21 cellular contexts compared by ENCODE assay signal in genomic region chr9:114521846-114522245, GRCh38. TPM values are rescaled to one million over a fixed set of nuclear protein-coding genes. Genes with fewer than 3 reads are reported as not detected.
A peak's percentile ranks its signal among the peaks of the same experiment; 100 is the strongest.
DNase-seq lines count a peak whose midpoint lies in the region; ATAC-seq and TF ChIP-seq lines count a peak whose summit lies in the region.
"Had no signal": no experiment of that assay in that cellular context is flagged by ENCODE, and none has a peak within 500 bp of the region (broad histone marks: within the 10 kb centered on the region; RNA-seq: fewer than 3 reads in every experiment).

No MANE protein-coding gene starts in this region.

- H3K79me2 ChIP-seq in ACC112 (ENCODE audit: control insufficient read depth, insufficient read depth, low read length, unreplicated experiment): no peaks in the 10 kb centered on the region

- DNase-seq in H4 (ENCODE audit: low spot score) (peak; percentile 19), RPMI7951 (ENCODE audit: low read depth) (peak; percentile 51), iris pigment epithelial cell (ENCODE audit: low read depth) (peak; percentile 26), osteocyte (ENCODE audit: extremely low spot score, unreplicated experiment) (no peak), NCI-H82 treated with DMSO at 0.1 percent for 48 hours (lab: John Stamatoyannopoulos, UW; ENCODE audit: unreplicated experiment) (no peak)
- DNase-seq: DMS153; MV-4-11; NCI-H1436; NCI-H2029; NCI-H2171; NCI-H446; NK-92 treated with Interleukin-12 subunit alpha and Interleukin-12 subunit beta, amount 100 ng/mL, for 24 hours; OCI-M1; SJCRH30 had no signal

- H3K4me1 Mint-ChIP-seq in osteocyte (ENCODE audit: unreplicated experiment): peaks cover 19% of the 10 kb centered on the region
- H3K4me1 Mint-ChIP-seq: GM23338 had no signal

- H3K4me3 Mint-ChIP-seq in osteocyte (ENCODE audit: unreplicated experiment): no peak overlapping the region
- H3K4me3 Mint-ChIP-seq: CD14-positive monocyte, GM23338, IgD-negative memory B cell had no signal

- no peak overlapping the region for H3K27ac ChIP-seq in ACC112 (ENCODE audit: low read depth, low read length)
- H3K27ac ChIP-seq: RWPE1, SJCRH30 had no signal

- H3K4me1 ChIP-seq in ACC112 (ENCODE audit: control insufficient read depth, insufficient read depth, low read length, unreplicated experiment): peaks cover 20% of the 10 kb centered on the region

- H3K27me3 ChIP-seq in ACC112 (ENCODE audit: insufficient read depth, low read length): peaks cover 11% of the 10 kb centered on the region
- H3K27me3 ChIP-seq: SJCRH30 had no signal

- H2AFZ ChIP-seq in ACC112 (ENCODE audit: low read length, unreplicated experiment): peak overlapping the region; percentile 34
- H2AFZ ChIP-seq: GM23338 had no signal

- no peak overlapping the region for H3K27ac Mint-ChIP-seq in osteocyte (ENCODE audit: unreplicated experiment)
- H3K27ac Mint-ChIP-seq: CD14-positive monocyte, GM23338, IgD-negative memory B cell had no signal

- H3K36me3 ChIP-seq in ACC112 (ENCODE audit: insufficient read depth, low read length): no peaks in the 10 kb centered on the region
- H3K36me3 ChIP-seq: SJCRH30 had no signal

- no peak overlapping the region for H3K4me3 ChIP-seq in ACC112 (ENCODE audit: low read depth, low read length)
- H3K4me3 ChIP-seq: GM23338, SJCRH30 had no signal

- H3K36me3 Mint-ChIP-seq in osteocyte (ENCODE audit: unreplicated experiment): no peaks in the 10 kb centered on the region
- H3K36me3 Mint-ChIP-seq: CD14-positive monocyte had no signal

- H3K9me3 Mint-ChIP-seq in osteocyte (ENCODE audit: unreplicated experiment): no peaks in the 10 kb centered on the region
- H3K9me3 Mint-ChIP-seq: GM23338 had no signal

- no peak for TF ChIP-seq CTCF in osteocyte (IDR thresholded peaks at IDR 0.05)

- ATAC-seq in HG03469 (IDR thresholded peaks at IDR 0.05; ENCODE audit: unreplicated experiment) (no peak), HG03135 (IDR thresholded peaks at IDR 0.05; ENCODE audit: unreplicated experiment) (no peak)

- peaks cover 12% of the 10 kb centered on the region for H3K27me3 Mint-ChIP-seq in osteocyte (ENCODE audit: unreplicated experiment)

RNA-seq across cellular contexts. Expression of gene WHRN, which starts 16.6 kb away (rescaled TPM):
- total RNA-seq in H4 (2014; rRNA removed; shearing (Covaris generic)): 0.37 and 1.5 TPM in 2 replicates
- 1.4 and 1.7 TPM in 2 replicates for total RNA-seq in RPMI7951 (2014; rRNA removed; shearing (Covaris generic))
- total RNA-seq in osteocyte: 11.0 and 12.0 TPM in 2 replicates

Comparison
In these comparisons a context has a peak if more than half of its experiments do, and no peak if none do; other contexts are left out.
1. DNase-seq: peak in H4 (single experiment), RPMI7951 (single experiment) and iris pigment epithelial cell (single experiment); none in osteocyte (single experiment) and NCI-H82 treated with DMSO at 0.1 percent for 48 hours (single experiment).